ENCODE assay signal across 2 cellular contexts in genomic region chr22:36344106-36344827, GRCh38.
TF ChIP-seq lines count a peak whose summit lies in the region.

No MANE protein-coding gene starts in this region.

TF ChIP-seq in GM23338, 12 proteins besides CTCF, POLR2A, EP300 and RAD21:
- TF ChIP-seq REST (IDR thresholded peaks at IDR 0.05; ENCODE audit: unreplicated experiment) (no peak), JUNB (IDR thresholded peaks at IDR 0.05; ENCODE audit: unreplicated experiment) (no peak), ETS1 (IDR thresholded peaks at IDR 0.05) (no peak), ZNF114 (CRISPR knock-in tag; IDR thresholded peaks at IDR 0.05) (no peak), NANOG (IDR thresholded peaks at IDR 0.05; ENCODE audit: borderline replicate concordance) (no peak), EZH2 (IDR thresholded peaks at IDR 0.05; ENCODE audit: low read depth, unreplicated experiment) (no peak), POLR2AphosphoS5 (IDR thresholded peaks at IDR 0.05; ENCODE audit: low read depth) (no peak), EZH2phosphoT487 (IDR thresholded peaks at IDR 0.05; ENCODE audit: unreplicated experiment) (no peak), ZNF331 (CRISPR knock-in tag; IDR thresholded peaks at IDR 0.05; ENCODE audit: low read depth) (no peak), STAT1 (IDR thresholded peaks at IDR 0.05; ENCODE audit: unreplicated experiment) (no peak), ZNF462 (CRISPR knock-in tag; IDR thresholded peaks at IDR 0.05) (no peak), CREB1 (CRISPR knock-in tag; IDR thresholded peaks at IDR 0.05; ENCODE audit: low read depth) (no peak)

TF ChIP-seq in SK-N-SH, 30 proteins besides CTCF, POLR2A, EP300 and RAD21 (continued from another document):
- TF ChIP-seq IRF3 (IDR thresholded peaks at IDR 0.05; ENCODE audit: low read depth, low read length) = no peak
- TF ChIP-seq SIN3A (IDR thresholded peaks at IDR 0.05; ENCODE audit: borderline replicate concordance, low read depth, low read length) = no peak
- TF ChIP-seq YY1 (IDR thresholded peaks at IDR 0.05; ENCODE audit: low read depth) = no peak
- TF ChIP-seq JUND (IDR thresholded peaks at IDR 0.05) = no peak
- TF ChIP-seq RFX5 (IDR thresholded peaks at IDR 0.05; ENCODE audit: low read length) = no peak
- TF ChIP-seq RXRA (IDR thresholded peaks at IDR 0.05; ENCODE audit: borderline replicate concordance, low read depth) = no peak
- no peak for TF ChIP-seq NFIC (IDR thresholded peaks at IDR 0.05; ENCODE audit: borderline replicate concordance)
- no peak for TF ChIP-seq RCOR1 (IDR thresholded peaks at IDR 0.05; ENCODE audit: low read length)
